In the genomic region with DNA sequence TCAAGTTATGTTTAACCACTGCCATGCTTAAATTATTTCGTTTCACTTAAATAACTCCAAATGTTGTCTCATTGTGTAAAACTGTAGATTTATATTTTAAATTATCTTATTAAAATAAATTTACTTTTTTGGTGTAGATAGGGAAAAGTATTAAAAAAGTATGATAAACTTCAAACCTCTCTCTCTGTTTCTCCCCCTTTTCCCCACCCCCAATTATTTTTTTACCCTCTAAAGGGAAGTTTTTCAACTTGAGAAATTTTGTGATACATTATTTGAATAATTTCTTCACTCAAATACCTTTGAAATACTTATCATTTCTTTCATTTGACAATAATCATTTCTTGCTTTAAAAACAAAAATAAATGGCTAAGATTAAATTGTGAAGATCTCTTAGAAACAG, we compare ENCODE assay signal across 34 cellular contexts.
"Had no signal": no experiment of that assay in that cellular context is flagged by ENCODE, and none has a peak within 500 bp of the region (broad histone marks: within the 10 kb centered on the region; RNA-seq: fewer than 3 reads in every experiment).

No MANE protein-coding gene starts in this region.

- H3K27ac ChIP-seq: adrenal gland, body of pancreas, brain microvascular endothelial cell, breast epithelium, VCaP had no signal

- ATAC-seq: activated CD8-positive, alpha-beta T cell treated with anti-CD3 and anti-CD28 coated beads for 36 hours; activated naive CD4-positive, alpha-beta T cell treated with anti-CD3 and anti-CD28 coated beads, Interleukin-2, amount 50 U/mL, for 72 hours; activated T-cell treated with anti-CD3 and anti-CD28 coated beads, Interleukin-2, amount 50 U/mL, for 4 hours; activated T-cell treated with anti-CD3 and anti-CD28 coated beads, Interleukin-2, amount 50 U/mL, for 72 hours; activated T-helper 17 cell treated with anti-CD3 and anti-CD28 coated beads, Interleukin-2, amount 50 U/mL, for 72 hours; body of pancreas had no signal

- FAIRE-seq: astrocyte, TTC549 had no signal

- H3K4me3 ChIP-seq: adrenal gland, body of pancreas, breast epithelium had no signal

- DNase-seq: activated B cell treated with CpG ODN at 0.5 μM for 24 hours; activated CD4-positive, alpha-beta memory T cell treated with anti-CD3 and anti-CD28 coated beads for 36 hours; activated CD4-positive, alpha-beta T cell treated with anti-CD3 and anti-CD28 coated beads for 4 hours; activated CD4-positive, alpha-beta T cell treated with anti-CD3 and anti-CD28 coated beads, Interleukin-2, amount 10 ng/mL, durations not matched to agents 24 days and 14 days; activated CD4-positive, alpha-beta T cell treated with anti-CD3 and anti-CD28 coated beads, Interleukin-2, amount 50 U/mL, for 1 hour; activated CD4-positive, alpha-beta T cell treated with anti-CD3 and anti-CD28 coated beads, Interleukin-2, amount 50 U/mL, for 4 hours; activated CD4-positive, CD25-positive, alpha-beta regulatory T cell treated with anti-CD3 and anti-CD28 coated beads, Interleukin-2, amount 50 U/mL, for 72 hours; activated CD8-positive, alpha-beta memory T cell treated with anti-CD3 and anti-CD28 coated beads, Interleukin-2, amount 50 U/mL, for 4 hours; activated CD8-positive, alpha-beta T cell treated with anti-CD3 and anti-CD28 coated beads for 36 hours; activated effector memory CD4-positive, alpha-beta T cell treated with anti-CD3 and anti-CD28 coated beads, Interleukin-2, amount 50 U/mL, for 16 hours; activated gamma-delta T cell treated with Interleukin-2 at 50 U/mL for 16 hours; activated naive CD4-positive, alpha-beta T cell; activated naive CD4-positive, alpha-beta T cell treated with anti-CD3 and anti-CD28 coated beads for 36 hours; activated naive CD4-positive, alpha-beta T cell treated with anti-CD3 and anti-CD28 coated beads, Interleukin-2, amount 50 U/mL, for 16 hours; activated naive CD8-positive, alpha-beta T cell treated with anti-CD3 and anti-CD28 coated beads for 36 hours; activated T-cell treated with anti-CD3 and anti-CD28 coated beads for 4 hours; activated T-cell treated with anti-CD3 and anti-CD28 coated beads, Interleukin-2, amount 50 U/mL, for 1 hour; activated T-cell treated with anti-CD3 and anti-CD28 coated beads, Interleukin-2, amount 50 U/mL, for 4 hours; activated T-cell treated with anti-CD3 and anti-CD28 coated beads, Interleukin-2, amount 50 U/mL, for 72 hours; adrenal gland; amniotic stem cell; aorta; body of pancreas; brain microvascular endothelial cell; central memory CD4-positive, alpha-beta T cell; T-helper 1 cell; T-helper 2 cell; T-helper 9 cell had no signal

- H3K36me3 ChIP-seq: adrenal gland, brain microvascular endothelial cell, breast epithelium had no signal

- H3K27me3 ChIP-seq: adrenal gland, body of pancreas, brain microvascular endothelial cell, breast epithelium had no signal

- H3K9me3 ChIP-seq: adrenal gland, body of pancreas, breast epithelium had no signal

- H3K4me1 ChIP-seq: adrenal gland, body of pancreas, breast epithelium had no signal
